Comparison of ENCODE assay signal across 9 cellular contexts in genomic region chr3:120560304-120561250, GRCh38. TPM values are rescaled to one million over a fixed set of nuclear protein-coding genes. Genes with fewer than 3 reads are reported as not detected.
A peak's percentile ranks its signal among the peaks of the same experiment; 100 is the strongest.
DNase-seq lines count a peak whose midpoint lies in the region; ATAC-seq, FAIRE-seq and TF ChIP-seq lines count a peak whose summit lies in the region.
"Had no signal": no experiment of that assay in that cellular context is flagged by ENCODE, and none has a peak within 500 bp of the region (broad histone marks: within the 10 kb centered on the region; RNA-seq: fewer than 3 reads in every experiment).

No MANE protein-coding gene starts in this region.

- no peaks in the 10 kb centered on the region for H3K36me3 ChIP-seq in CD4-positive, alpha-beta memory T cell (ENCODE audit: insufficient read depth, low read length)
- no peaks in the 10 kb centered on the region for H3K36me3 ChIP-seq in ectodermal cell (ENCODE audit: control insufficient read depth, insufficient read depth, low read length)
- no peaks in the 10 kb centered on the region for H3K36me3 ChIP-seq in mucosa of descending colon (ENCODE audit: low read depth)

- FAIRE-seq in GM12891 (lab: Jason Lieb, UNC) = no peak

- POLR2A ChIA-PET in CD4-positive, alpha-beta memory T cell (lab: Charles Lee; ENCODE audit: partially characterized antibody) = interaction anchor here (1.7 to 2.1 kb wide), 2 partner anchors 35 to 235 kb away, joined by 7 to 8 read pairs; partner anchors contain the start of gene NDUFB4

- TF ChIP-seq CTCF in nephron (IDR thresholded peaks at IDR 0.05; ENCODE audit: unreplicated experiment in 3 of 3) (no peak), mucosa of descending colon (IDR thresholded peaks at IDR 0.05) (no peak)

- H3K27ac Mint-ChIP-seq in CD4-positive, alpha-beta memory T cell = peak overlapping the region in 6 of 7 donors; percentile 1 to 62 (median 46)
- peak overlapping the region; percentile 73 to 82 (median 76) for H3K27ac Mint-ChIP-seq in nephron

- peaks cover 1 to 2% of the 10 kb centered on the region in 2 donors for H3K27me3 Mint-ChIP-seq in CD4-positive, alpha-beta memory T cell
- no peaks in the 10 kb centered on the region for H3K27me3 Mint-ChIP-seq in nephron (ENCODE audit: low read depth)

- H3K27ac ChIP-seq in CD4-positive, alpha-beta memory T cell (ENCODE audit: low read depth, low read length) = no peak overlapping the region
- H3K27ac ChIP-seq in ectodermal cell (ENCODE audit: insufficient read depth, low read depth, low read length, poor library complexity, severe bottlenecking) = peak overlapping the region; percentile 96
- H3K27ac ChIP-seq: KMS-11 had no signal

- intact Hi-C loops in CD4-positive, alpha-beta memory T cell (cut with micrococcal nuclease) = loop anchor here (1.0 to 10.0 kb wide), 5 partner anchors 36 to 235 kb away; partner anchors contain the start of genes GTF2E1, LRRC58, NDUFB4 and RABL3
- intact Hi-C loops in mucosa of descending colon (cut with DNase I, micrococcal nuclease) = loop anchor here in 1 of 2 donors (10.0 kb wide), 1 partner anchor 234 kb away; no protein-coding TSS in a partner anchor

- H3K4me1 Mint-ChIP-seq in CD4-positive, alpha-beta memory T cell = peaks cover 11 to 24% (median 13%) of the 10 kb centered on the region in 4 donors
- H3K4me1 Mint-ChIP-seq in nephron = peaks cover 36% of the 10 kb centered on the region

- H3K4me1 ChIP-seq in CD4-positive, alpha-beta memory T cell (ENCODE audit: insufficient read depth, low read length) = peaks cover 11% of the 10 kb centered on the region
- H3K4me1 ChIP-seq in ectodermal cell (ENCODE audit: control insufficient read depth, insufficient read depth, low read length) = peaks cover 12% of the 10 kb centered on the region
- no peaks in the 10 kb centered on the region for H3K4me1 ChIP-seq in mucosa of descending colon (ENCODE audit: low read depth)

- ATAC-seq in GM18502 (IDR thresholded peaks at IDR 0.05; ENCODE audit: poor library complexity, unreplicated experiment) (no peak), mucosa of descending colon (no peak)

- TF ChIP-seq POLR2A in GM12891 (IDR thresholded peaks at IDR 0.05; ENCODE audit: low read depth, low read length) = no peak

- no peaks in the 10 kb centered on the region for H3K36me3 Mint-ChIP-seq in CD4-positive, alpha-beta memory T cell
- H3K36me3 Mint-ChIP-seq in nephron (ENCODE audit: low read depth) = no peaks in the 10 kb centered on the region

- H3K27me3 ChIP-seq in CD4-positive, alpha-beta memory T cell (ENCODE audit: insufficient read depth, low read length) = no peaks in the 10 kb centered on the region
- no peaks in the 10 kb centered on the region for H3K27me3 ChIP-seq in ectodermal cell (ENCODE audit: control insufficient read depth, insufficient read depth, low read length, poor library complexity, severe bottlenecking)

- CTCF ChIA-PET in CD4-positive, alpha-beta memory T cell (lab: Charles Lee; ENCODE audit: partially characterized antibody) = interaction anchor here (0.6 to 9.0 kb wide), 26 partner anchors 9 to 730 kb away, joined by 3 to 294 read pairs (median 4); partner anchors contain the start of gene NDUFB4

- 42 to 49% methylated on average over 11 to 12 of the region's 12 CpGs for WGBS in ectodermal cell, 2 experiments

- H3K4me3 Mint-ChIP-seq in CD4-positive, alpha-beta memory T cell = peak overlapping the region in 3 of 8 donors; percentile 26 to 50 (median 43)
- peak overlapping the region; percentile 33 to 71 (median 45) for H3K4me3 Mint-ChIP-seq in nephron

- H3K9me3 ChIP-seq in CD4-positive, alpha-beta memory T cell (ENCODE audit: control insufficient read depth in 1 of 2, low read length in 2 of 2) = no peaks in the 10 kb centered on the region
- H3K9me3 ChIP-seq in ectodermal cell (ENCODE audit: control insufficient read depth, low read length) (no peaks in the 10 kb centered on the region), mucosa of descending colon (no peaks in the 10 kb centered on the region)

- peak in 1 of 5 donors; percentile 8 for DNase-seq in CD4-positive, alpha-beta memory T cell
- peak; percentile 4 for DNase-seq in KBM-7
- no peak for DNase-seq in mucosa of descending colon
- DNase-seq in NCI-H1105 (lab: John Stamatoyannopoulos, UW) = no peak
- no peak for DNase-seq in GM12891 (ENCODE audit: insufficient read length, low spot score)

- in situ Hi-C loops in KBM-7 (cut with MboI; ENCODE audit: low pct_unique_long_range_greater_than_20kb, low sequenced_read_pairs) = loop anchor here (10.0 to 25.0 kb wide), 2 partner anchors 234 to 323 kb away; no protein-coding TSS in a partner anchor

- no peak overlapping the region for H3K4me3 ChIP-seq in CD4-positive, alpha-beta memory T cell (ENCODE audit: low read length in 2 of 2)
- no peak overlapping the region for H3K4me3 ChIP-seq in ectodermal cell (ENCODE audit: insufficient read depth, low read depth, low read length)
- H3K4me3 ChIP-seq in mucosa of descending colon = no peak overlapping the region

- no peaks in the 10 kb centered on the region for H3K9me3 Mint-ChIP-seq in CD4-positive, alpha-beta memory T cell
- no peaks in the 10 kb centered on the region for H3K9me3 Mint-ChIP-seq in nephron

TF ChIP-seq in GM12891, 5 proteins besides CTCF, POLR2A, EP300 and RAD21:
- TF ChIP-seq POLR2AphosphoS5 (IDR thresholded peaks at IDR 0.05; ENCODE audit: low read depth, low read length) (no peak), TAF1 (IDR thresholded peaks at IDR 0.05; ENCODE audit: low read depth, low read length) (no peak), SPI1 (IDR thresholded peaks at IDR 0.05; ENCODE audit: low read depth, low read length) (no peak), POU2F2 (IDR thresholded peaks at IDR 0.05; ENCODE audit: low read depth, low read length) (no peak), PAX5 (IDR thresholded peaks at IDR 0.05; ENCODE audit: insufficient read depth, low read length, severe bottlenecking) (no peak)

RNA-seq across cellular contexts. Expression of gene NDUFB4, which starts 35.6 kb away (rescaled TPM):
- 10 to 100 TPM; 82.1 to 82.8 TPM for total RNA-seq in CD4-positive, alpha-beta memory T cell
- polyA plus RNA-seq in CD4-positive, alpha-beta memory T cell = 100 to 1,000 TPM; 243 to 257 TPM
- 276 TPM for polyA plus RNA-seq in ectodermal cell (2013, experiment 1 of 4)
- 276 TPM for polyA plus RNA-seq in ectodermal cell (2013, experiment 2 of 4)
- 276 TPM for polyA plus RNA-seq in ectodermal cell (2013, experiment 3 of 4)
- 335 TPM for polyA plus RNA-seq in ectodermal cell (2013, experiment 4 of 4)
- total RNA-seq in mucosa of descending colon = 100 to 1,000 TPM; 142 to 182 (median 157) TPM
- polyA plus RNA-seq in GM12891 (2012; ENCODE audit: low read depth, missing spikeins) = 313 TPM
